In the genomic region with DNA sequence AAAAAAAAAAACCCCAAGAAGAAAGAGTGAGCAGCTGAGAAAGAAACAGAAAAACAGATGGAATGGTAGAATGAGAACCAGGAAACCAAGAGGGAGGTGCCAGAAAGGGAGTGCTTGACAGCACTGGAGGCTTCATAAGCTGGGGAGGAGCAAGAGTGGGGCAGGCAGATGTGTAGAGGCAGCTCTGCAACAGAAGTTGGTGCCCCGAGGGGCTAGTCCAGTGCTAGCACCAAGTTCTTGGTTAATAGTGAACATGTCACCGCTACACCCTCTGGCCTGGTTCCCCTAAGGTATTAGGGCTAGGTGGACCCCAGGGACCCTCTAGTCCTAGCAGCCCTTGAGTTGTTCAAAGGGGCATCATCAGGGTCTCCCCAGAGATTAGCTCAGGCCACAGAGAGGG, we compare ENCODE assay signal across 1 cellular context.
TF ChIP-seq lines count a peak whose summit lies in the region.

No MANE protein-coding gene starts in this region.

TF ChIP-seq in GM23338, 12 proteins besides CTCF, POLR2A, EP300 and RAD21 (continued from another document):
- TF ChIP-seq POLR2AphosphoS5 (IDR thresholded peaks at IDR 0.05; ENCODE audit: low read depth) (no peak), STAT1 (IDR thresholded peaks at IDR 0.05; ENCODE audit: unreplicated experiment) (no peak), CREB1 (CRISPR knock-in tag; IDR thresholded peaks at IDR 0.05; ENCODE audit: low read depth) (no peak), EZH2phosphoT487 (IDR thresholded peaks at IDR 0.05; ENCODE audit: unreplicated experiment) (no peak)
- TF ChIP-seq, protein P1, sequence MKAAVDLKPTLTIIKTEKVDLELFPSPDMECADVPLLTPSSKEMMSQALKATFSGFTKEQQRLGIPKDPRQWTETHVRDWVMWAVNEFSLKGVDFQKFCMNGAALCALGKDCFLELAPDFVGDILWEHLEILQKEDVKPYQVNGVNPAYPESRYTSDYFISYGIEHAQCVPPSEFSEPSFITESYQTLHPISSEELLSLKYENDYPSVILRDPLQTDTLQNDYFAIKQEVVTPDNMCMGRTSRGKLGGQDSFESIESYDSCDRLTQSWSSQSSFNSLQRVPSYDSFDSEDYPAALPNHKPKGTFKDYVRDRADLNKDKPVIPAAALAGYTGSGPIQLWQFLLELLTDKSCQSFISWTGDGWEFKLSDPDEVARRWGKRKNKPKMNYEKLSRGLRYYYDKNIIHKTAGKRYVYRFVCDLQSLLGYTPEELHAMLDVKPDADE (IDR thresholded peaks at IDR 0.05), result no peak
- TF ChIP-seq, protein P2, sequence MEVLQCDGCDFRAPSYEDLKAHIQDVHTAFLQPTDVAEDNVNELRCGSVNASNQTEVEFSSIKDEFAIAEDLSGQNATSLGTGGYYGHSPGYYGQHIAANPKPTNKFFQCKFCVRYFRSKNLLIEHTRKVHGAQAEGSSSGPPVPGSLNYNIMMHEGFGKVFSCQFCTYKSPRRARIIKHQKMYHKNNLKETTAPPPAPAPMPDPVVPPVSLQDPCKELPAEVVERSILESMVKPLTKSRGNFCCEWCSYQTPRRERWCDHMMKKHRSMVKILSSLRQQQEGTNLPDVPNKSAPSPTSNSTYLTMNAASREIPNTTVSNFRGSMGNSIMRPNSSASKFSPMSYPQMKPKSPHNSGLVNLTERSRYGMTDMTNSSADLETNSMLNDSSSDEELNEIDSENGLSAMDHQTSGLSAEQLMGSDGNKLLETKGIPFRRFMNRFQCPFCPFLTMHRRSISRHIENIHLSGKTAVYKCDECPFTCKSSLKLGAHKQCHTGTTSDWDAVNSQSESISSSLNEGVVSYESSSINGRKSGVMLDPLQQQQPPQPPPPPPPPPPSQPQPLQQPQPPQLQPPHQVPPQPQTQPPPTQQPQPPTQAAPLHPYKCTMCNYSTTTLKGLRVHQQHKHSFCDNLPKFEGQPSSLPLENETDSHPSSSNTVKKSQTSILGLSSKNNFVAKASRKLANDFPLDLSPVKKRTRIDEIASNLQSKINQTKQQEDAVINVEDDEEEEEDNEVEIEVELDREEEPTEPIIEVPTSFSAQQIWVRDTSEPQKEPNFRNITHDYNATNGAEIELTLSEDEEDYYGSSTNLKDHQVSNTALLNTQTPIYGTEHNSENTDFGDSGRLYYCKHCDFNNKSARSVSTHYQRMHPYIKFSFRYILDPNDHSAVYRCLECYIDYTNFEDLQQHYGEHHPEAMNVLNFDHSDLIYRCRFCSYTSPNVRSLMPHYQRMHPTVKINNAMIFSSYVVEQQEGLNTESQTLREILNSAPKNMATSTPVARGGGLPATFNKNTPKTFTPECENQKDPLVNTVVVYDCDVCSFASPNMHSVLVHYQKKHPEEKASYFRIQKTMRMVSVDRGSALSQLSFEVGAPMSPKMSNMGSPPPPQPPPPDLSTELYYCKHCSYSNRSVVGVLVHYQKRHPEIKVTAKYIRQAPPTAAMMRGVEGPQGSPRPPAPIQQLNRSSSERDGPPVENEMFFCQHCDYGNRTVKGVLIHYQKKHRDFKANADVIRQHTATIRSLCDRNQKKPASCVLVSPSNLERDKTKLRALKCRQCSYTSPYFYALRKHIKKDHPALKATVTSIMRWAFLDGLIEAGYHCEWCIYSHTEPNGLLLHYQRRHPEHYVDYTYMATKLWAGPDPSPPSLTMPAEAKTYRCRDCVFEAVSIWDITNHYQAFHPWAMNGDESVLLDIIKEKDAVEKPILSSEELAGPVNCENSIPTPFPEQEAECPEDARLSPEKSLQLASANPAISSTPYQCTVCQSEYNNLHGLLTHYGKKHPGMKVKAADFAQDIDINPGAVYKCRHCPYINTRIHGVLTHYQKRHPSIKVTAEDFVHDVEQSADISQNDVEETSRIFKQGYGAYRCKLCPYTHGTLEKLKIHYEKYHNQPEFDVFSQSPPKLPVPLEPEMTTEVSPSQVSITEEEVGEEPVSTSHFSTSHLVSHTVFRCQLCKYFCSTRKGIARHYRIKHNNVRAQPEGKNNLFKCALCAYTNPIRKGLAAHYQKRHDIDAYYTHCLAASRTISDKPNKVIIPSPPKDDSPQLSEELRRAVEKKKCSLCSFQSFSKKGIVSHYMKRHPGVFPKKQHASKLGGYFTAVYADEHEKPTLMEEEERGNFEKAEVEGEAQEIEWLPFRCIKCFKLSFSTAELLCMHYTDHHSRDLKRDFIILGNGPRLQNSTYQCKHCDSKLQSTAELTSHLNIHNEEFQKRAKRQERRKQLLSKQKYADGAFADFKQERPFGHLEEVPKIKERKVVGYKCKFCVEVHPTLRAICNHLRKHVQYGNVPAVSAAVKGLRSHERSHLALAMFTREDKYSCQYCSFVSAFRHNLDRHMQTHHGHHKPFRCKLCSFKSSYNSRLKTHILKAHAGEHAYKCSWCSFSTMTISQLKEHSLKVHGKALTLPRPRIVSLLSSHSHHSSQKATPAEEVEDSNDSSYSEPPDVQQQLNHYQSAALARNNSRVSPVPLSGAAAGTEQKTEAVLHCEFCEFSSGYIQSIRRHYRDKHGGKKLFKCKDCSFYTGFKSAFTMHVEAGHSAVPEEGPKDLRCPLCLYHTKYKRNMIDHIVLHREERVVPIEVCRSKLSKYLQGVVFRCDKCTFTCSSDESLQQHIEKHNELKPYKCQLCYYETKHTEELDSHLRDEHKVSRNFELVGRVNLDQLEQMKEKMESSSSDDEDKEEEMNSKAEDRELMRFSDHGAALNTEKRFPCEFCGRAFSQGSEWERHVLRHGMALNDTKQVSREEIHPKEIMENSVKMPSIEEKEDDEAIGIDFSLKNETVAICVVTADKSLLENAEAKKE (CRISPR knock-in tag; IDR thresholded peaks at IDR 0.05), result no peak
